In genomic region chr4:102694791-102695190, GRCh38 we compare ENCODE assay signal across 26 cellular contexts.
"Had no signal": no experiment of that assay in that cellular context is flagged by ENCODE, and none has a peak within 500 bp of the region (broad histone marks: within the 10 kb centered on the region; RNA-seq: fewer than 3 reads in every experiment).

No MANE protein-coding gene starts in this region.

- H3K27ac Mint-ChIP-seq: activated naive CD8-positive, alpha-beta T cell; activated T-helper 2 cell treated with anti-CD3 and anti-CD28 coated beads, Interferon-gamma antibody, Interleukin-2, Interleukin-4, amounts not matched to agents 10 μg/mL and 5 μg/mL and 100 μg/mL, durations not matched to agents 14 hours and 24 hours and 36 hours; brain; stimulated activated memory B cell treated with anti-CD40 and anti-IgM and Interleukin-4, amounts not matched to agents 10 μg/mL and 1 μg/mL and 100 μg/mL, for 72 hours; T-helper 1 cell treated with Interleukin-12 subunit alpha and Interleukin-12 subunit beta and Interleukin-4 antibody, amounts not matched to agents 30 μg/mL and 1 μg/mL, for 36 hours had no signal

- H3K27me3 Mint-ChIP-seq: activated naive CD8-positive, alpha-beta T cell; brain; stimulated activated memory B cell treated with anti-CD40 and anti-IgM and Interleukin-4, amounts not matched to agents 10 μg/mL and 1 μg/mL and 100 μg/mL, for 72 hours had no signal

- DNase-seq: activated CD4-positive, alpha-beta T cell treated with anti-CD3 and anti-CD28 coated beads for 4 hours; activated CD4-positive, alpha-beta T cell treated with anti-CD3 and anti-CD28 coated beads, Interleukin-2, amount 50 U/mL, for 48 hours; activated CD4-positive, CD25-positive, alpha-beta regulatory T cell; activated CD8-positive, alpha-beta memory T cell treated with anti-CD3 and anti-CD28 coated beads, Interleukin-2, amount 50 U/mL, for 48 hours; activated naive CD4-positive, alpha-beta T cell; activated T-cell treated with anti-CD3 and anti-CD28 coated beads, Interleukin-2, amount 50 U/mL, for 4 hours; amygdala; caudate nucleus; dermis blood vessel endothelial cell; effector CD8-positive, alpha-beta T cell; foreskin melanocyte; lower lobe of right lung; natural killer cell; ovary; right cardiac atrium; stimulated activated CD4-positive, alpha-beta T cell treated with anti-CD3 and anti-CD28 coated beads, Interleukin-2, amount 100 ng/mL, for 24 hours; transverse colon; uterus had no signal

- ATAC-seq: activated T-cell treated with anti-CD3 and anti-CD28 coated beads, Interleukin-2, amount 50 U/mL, for 4 hours; left lobe of liver; lower lobe of right lung; natural killer cell; right cardiac atrium; stimulated activated memory B cell treated with anti-CD40 and anti-IgM and Interleukin-4, amounts not matched to agents 10 μg/mL and 1 μg/mL and 100 μg/mL, for 72 hours had no signal

- H3K27me3 ChIP-seq: ovary, transverse colon, uterus had no signal

- H3K36me3 ChIP-seq: ovary, prostate gland, uterus had no signal

- H3K4me3 Mint-ChIP-seq: activated naive CD8-positive, alpha-beta T cell; activated T-cell treated with anti-CD3 and anti-CD28 coated beads, Interleukin-2, amount 50 U/mL, for 4 hours; brain; natural killer cell; stimulated activated memory B cell treated with anti-CD40 and anti-IgM and Interleukin-4, amounts not matched to agents 10 μg/mL and 1 μg/mL and 100 μg/mL, for 72 hours; T-helper 1 cell treated with Interleukin-12 subunit alpha and Interleukin-12 subunit beta and Interleukin-4 antibody, amounts not matched to agents 30 μg/mL and 1 μg/mL, for 36 hours had no signal

- H3K4me1 Mint-ChIP-seq: brain; natural killer cell; stimulated activated memory B cell treated with anti-CD40 and anti-IgM and Interleukin-4, amounts not matched to agents 10 μg/mL and 1 μg/mL and 100 μg/mL, for 72 hours had no signal

- H3K4me3 ChIP-seq: lower lobe of right lung, ovary, prostate gland, skin epidermis, transverse colon, uterus had no signal

- H3K36me3 Mint-ChIP-seq: natural killer cell had no signal

- H3K9me3 ChIP-seq: lower lobe of right lung, ovary, prostate gland, transverse colon, uterus had no signal

- H3K4me1 ChIP-seq: prostate gland, transverse colon, uterus had no signal

- H3K27ac ChIP-seq: lower lobe of right lung, ovary, prostate gland, skin epidermis, transverse colon, uterus had no signal

- H3K9me3 Mint-ChIP-seq: activated T-cell treated with anti-CD3 and anti-CD28 coated beads, Interleukin-2, amount 50 U/mL, for 4 hours; activated T-helper 2 cell treated with anti-CD3 and anti-CD28 coated beads, Interferon-gamma antibody, Interleukin-2, Interleukin-4, amounts not matched to agents 10 μg/mL and 5 μg/mL and 100 μg/mL, durations not matched to agents 14 hours and 24 hours and 36 hours; natural killer cell; stimulated activated memory B cell treated with anti-CD40 and anti-IgM and Interleukin-4, amounts not matched to agents 10 μg/mL and 1 μg/mL and 100 μg/mL, for 72 hours; T-helper 1 cell treated with Interleukin-12 subunit alpha and Interleukin-12 subunit beta and Interleukin-4 antibody, amounts not matched to agents 30 μg/mL and 1 μg/mL, for 36 hours had no signal
